ENCODE assay signal across 1 cellular context in the genomic region with DNA sequence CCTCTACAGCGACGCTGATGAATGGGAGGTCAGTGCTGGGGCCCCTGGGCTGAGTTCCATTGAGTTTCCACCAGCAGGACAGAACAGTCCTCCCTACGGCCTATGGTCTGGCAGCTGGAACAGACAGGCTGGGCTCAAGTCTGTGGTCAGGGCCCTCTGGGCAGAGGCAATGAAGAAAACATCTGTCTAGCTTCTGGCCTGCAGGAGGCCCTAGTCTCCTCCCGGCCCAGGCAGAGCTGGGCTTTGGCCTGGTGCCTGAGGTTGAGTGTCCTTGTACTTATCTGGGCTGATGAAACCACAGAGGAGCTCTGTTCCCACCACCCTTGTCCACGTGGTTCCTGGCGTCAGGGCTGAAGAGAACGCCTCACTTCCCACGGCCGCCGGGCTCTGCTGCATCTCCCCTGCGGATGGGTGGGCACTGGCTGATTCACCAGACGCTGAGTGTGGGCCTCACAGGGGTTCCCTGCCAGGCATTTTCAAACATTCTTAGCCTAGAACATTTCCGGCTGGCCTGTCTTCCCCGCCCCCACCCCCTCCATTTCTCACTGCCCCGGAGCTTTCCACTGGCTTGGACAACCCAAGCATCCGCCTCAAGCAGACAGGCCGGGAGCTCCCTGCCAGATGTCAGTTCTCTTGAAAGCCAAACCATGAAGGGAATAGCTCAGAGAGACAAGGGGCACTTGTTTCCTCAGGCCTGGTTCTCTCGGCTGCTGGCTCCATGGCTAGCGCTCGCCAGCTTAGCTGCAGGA.
TF ChIP-seq lines count a peak whose summit lies in the region.

No MANE protein-coding gene starts in this region.

TF ChIP-seq in HepG2, 621 proteins besides CTCF, POLR2A, EP300 and RAD21 (continues in another document):
- TF ChIP-seq, protein P1, sequence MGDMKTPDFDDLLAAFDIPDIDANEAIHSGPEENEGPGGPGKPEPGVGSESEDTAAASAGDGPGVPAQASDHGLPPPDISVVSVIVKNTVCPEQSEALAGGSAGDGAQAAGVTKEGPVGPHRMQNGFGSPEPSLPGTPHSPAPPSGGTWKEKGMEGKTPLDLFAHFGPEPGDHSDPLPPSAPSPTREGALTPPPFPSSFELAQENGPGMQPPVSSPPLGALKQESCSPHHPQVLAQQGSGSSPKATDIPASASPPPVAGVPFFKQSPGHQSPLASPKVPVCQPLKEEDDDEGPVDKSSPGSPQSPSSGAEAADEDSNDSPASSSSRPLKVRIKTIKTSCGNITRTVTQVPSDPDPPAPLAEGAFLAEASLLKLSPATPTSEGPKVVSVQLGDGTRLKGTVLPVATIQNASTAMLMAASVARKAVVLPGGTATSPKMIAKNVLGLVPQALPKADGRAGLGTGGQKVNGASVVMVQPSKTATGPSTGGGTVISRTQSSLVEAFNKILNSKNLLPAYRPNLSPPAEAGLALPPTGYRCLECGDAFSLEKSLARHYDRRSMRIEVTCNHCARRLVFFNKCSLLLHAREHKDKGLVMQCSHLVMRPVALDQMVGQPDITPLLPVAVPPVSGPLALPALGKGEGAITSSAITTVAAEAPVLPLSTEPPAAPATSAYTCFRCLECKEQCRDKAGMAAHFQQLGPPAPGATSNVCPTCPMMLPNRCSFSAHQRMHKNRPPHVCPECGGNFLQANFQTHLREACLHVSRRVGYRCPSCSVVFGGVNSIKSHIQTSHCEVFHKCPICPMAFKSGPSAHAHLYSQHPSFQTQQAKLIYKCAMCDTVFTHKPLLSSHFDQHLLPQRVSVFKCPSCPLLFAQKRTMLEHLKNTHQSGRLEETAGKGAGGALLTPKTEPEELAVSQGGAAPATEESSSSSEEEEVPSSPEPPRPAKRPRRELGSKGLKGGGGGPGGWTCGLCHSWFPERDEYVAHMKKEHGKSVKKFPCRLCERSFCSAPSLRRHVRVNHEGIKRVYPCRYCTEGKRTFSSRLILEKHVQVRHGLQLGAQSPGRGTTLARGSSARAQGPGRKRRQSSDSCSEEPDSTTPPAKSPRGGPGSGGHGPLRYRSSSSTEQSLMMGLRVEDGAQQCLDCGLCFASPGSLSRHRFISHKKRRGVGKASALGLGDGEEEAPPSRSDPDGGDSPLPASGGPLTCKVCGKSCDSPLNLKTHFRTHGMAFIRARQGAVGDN (CRISPR knock-in tag; IDR thresholded peaks at IDR 0.05): peak; percentile 91
- TF ChIP-seq TRIM24 (CRISPR knock-in tag; IDR thresholded peaks at IDR 0.05) (no peak), ZNF263 (CRISPR knock-in tag; IDR thresholded peaks at IDR 0.05) (peak; percentile 78), KDM5B (CRISPR knock-in tag; IDR thresholded peaks at IDR 0.05; ENCODE audit: borderline replicate concordance) (no peak), ZNF232 (CRISPR knock-in tag; IDR thresholded peaks at IDR 0.05; ENCODE audit: borderline replicate concordance) (peak; percentile 81; the same call in 1 of the 2 replicates), RFX5 (IDR thresholded peaks at IDR 0.05; ENCODE audit: low read depth, low read length) (no peak), SMAD9 (CRISPR knock-in tag; IDR thresholded peaks at IDR 0.05) (no peak), HMG20A (CRISPR knock-in tag; IDR thresholded peaks at IDR 0.05; ENCODE audit: borderline replicate concordance) (0 out of 2 replicates have a peak, but pooled peaks have one; percentile 38), ZBTB1 (CRISPR knock-in tag; IDR thresholded peaks at IDR 0.05; ENCODE audit: borderline replicate concordance) (no peak), ZBTB7A (CRISPR knock-in tag; IDR thresholded peaks at IDR 0.05) (peak; percentile 73; the same call in 1 of the 2 replicates), LCORL (IDR thresholded peaks at IDR 0.05) (no peak), LCORL (CRISPR knock-in tag; IDR thresholded peaks at IDR 0.05) (peak; percentile 83), GATAD2A (CRISPR knock-in tag; IDR thresholded peaks at IDR 0.05) (peak; percentile 82), ZNF816 (CRISPR knock-in tag; IDR thresholded peaks at IDR 0.05; ENCODE audit: borderline replicate concordance) (no peak), RXRA (CRISPR knock-in tag; IDR thresholded peaks at IDR 0.05) (no peak; the same call in 1 of the 2 replicates), RXRB (CRISPR knock-in tag; IDR thresholded peaks at IDR 0.05; ENCODE audit: borderline replicate concordance) (peak; percentile 82), ZBTB8A (CRISPR knock-in tag; IDR thresholded peaks at IDR 0.05; ENCODE audit: borderline replicate concordance, low read depth) (0 out of 2 replicates have a peak, but pooled peaks have one; percentile 69), KLF11 (CRISPR knock-in tag; IDR thresholded peaks at IDR 0.05) (0 out of 2 replicates have a peak, but pooled peaks have one; percentile 25), SPEN (CRISPR knock-in tag; IDR thresholded peaks at IDR 0.05; ENCODE audit: low read depth) (peak; percentile 83; the same call in 1 of the 2 replicates), ZNF674 (CRISPR knock-in tag; IDR thresholded peaks at IDR 0.05; ENCODE audit: low read depth) (no peak), ZNF713 (CRISPR knock-in tag; IDR thresholded peaks at IDR 0.05) (no peak), ZNF570 (CRISPR knock-in tag; IDR thresholded peaks at IDR 0.05; ENCODE audit: borderline replicate concordance) (0 out of 2 replicates have a peak, but pooled peaks have one; percentile 56), TBL1XR1 (IDR thresholded peaks at IDR 0.05; ENCODE audit: borderline replicate concordance, low read length, partially characterized antibody) (no peak), TSC22D2 (CRISPR knock-in tag; IDR thresholded peaks at IDR 0.05; ENCODE audit: borderline replicate concordance) (0 out of 2 replicates have a peak, but pooled peaks have one; percentile 50), RNF2 (conservative IDR thresholded peaks at IDR 0.05; ENCODE audit: low read depth) (0 out of 2 replicates have a peak, but pooled peaks have one; percentile 42)
- TF ChIP-seq, protein P2, sequence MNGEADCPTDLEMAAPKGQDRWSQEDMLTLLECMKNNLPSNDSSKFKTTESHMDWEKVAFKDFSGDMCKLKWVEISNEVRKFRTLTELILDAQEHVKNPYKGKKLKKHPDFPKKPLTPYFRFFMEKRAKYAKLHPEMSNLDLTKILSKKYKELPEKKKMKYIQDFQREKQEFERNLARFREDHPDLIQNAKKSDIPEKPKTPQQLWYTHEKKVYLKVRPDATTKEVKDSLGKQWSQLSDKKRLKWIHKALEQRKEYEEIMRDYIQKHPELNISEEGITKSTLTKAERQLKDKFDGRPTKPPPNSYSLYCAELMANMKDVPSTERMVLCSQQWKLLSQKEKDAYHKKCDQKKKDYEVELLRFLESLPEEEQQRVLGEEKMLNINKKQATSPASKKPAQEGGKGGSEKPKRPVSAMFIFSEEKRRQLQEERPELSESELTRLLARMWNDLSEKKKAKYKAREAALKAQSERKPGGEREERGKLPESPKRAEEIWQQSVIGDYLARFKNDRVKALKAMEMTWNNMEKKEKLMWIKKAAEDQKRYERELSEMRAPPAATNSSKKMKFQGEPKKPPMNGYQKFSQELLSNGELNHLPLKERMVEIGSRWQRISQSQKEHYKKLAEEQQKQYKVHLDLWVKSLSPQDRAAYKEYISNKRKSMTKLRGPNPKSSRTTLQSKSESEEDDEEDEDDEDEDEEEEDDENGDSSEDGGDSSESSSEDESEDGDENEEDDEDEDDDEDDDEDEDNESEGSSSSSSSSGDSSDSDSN (CRISPR knock-in tag; IDR thresholded peaks at IDR 0.05): peak; percentile 72
- TF ChIP-seq, protein P3, sequence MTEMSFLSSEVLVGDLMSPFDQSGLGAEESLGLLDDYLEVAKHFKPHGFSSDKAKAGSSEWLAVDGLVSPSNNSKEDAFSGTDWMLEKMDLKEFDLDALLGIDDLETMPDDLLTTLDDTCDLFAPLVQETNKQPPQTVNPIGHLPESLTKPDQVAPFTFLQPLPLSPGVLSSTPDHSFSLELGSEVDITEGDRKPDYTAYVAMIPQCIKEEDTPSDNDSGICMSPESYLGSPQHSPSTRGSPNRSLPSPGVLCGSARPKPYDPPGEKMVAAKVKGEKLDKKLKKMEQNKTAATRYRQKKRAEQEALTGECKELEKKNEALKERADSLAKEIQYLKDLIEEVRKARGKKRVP (CRISPR knock-in tag; IDR thresholded peaks at IDR 0.05): peak in 1 of 2 experiments; percentile 98; a peak in 2 of 4 replicates
- TF ChIP-seq, protein P4, sequence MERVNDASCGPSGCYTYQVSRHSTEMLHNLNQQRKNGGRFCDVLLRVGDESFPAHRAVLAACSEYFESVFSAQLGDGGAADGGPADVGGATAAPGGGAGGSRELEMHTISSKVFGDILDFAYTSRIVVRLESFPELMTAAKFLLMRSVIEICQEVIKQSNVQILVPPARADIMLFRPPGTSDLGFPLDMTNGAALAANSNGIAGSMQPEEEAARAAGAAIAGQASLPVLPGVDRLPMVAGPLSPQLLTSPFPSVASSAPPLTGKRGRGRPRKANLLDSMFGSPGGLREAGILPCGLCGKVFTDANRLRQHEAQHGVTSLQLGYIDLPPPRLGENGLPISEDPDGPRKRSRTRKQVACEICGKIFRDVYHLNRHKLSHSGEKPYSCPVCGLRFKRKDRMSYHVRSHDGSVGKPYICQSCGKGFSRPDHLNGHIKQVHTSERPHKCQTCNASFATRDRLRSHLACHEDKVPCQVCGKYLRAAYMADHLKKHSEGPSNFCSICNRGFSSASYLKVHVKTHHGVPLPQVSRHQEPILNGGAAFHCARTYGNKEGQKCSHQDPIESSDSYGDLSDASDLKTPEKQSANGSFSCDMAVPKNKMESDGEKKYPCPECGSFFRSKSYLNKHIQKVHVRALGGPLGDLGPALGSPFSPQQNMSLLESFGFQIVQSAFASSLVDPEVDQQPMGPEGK (CRISPR knock-in tag; IDR thresholded peaks at IDR 0.05): peak; percentile 54
- TF ChIP-seq, protein P5, sequence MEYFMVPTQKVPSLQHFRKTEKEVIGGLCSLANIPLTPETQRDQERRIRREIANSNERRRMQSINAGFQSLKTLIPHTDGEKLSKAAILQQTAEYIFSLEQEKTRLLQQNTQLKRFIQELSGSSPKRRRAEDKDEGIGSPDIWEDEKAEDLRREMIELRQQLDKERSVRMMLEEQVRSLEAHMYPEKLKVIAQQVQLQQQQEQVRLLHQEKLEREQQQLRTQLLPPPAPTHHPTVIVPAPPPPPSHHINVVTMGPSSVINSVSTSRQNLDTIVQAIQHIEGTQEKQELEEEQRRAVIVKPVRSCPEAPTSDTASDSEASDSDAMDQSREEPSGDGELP (IDR thresholded peaks at IDR 0.05; ENCODE audit: borderline replicate concordance, low read depth): peak; percentile 68; the same call in 1 of the 2 replicates
- TF ChIP-seq, protein P6, sequence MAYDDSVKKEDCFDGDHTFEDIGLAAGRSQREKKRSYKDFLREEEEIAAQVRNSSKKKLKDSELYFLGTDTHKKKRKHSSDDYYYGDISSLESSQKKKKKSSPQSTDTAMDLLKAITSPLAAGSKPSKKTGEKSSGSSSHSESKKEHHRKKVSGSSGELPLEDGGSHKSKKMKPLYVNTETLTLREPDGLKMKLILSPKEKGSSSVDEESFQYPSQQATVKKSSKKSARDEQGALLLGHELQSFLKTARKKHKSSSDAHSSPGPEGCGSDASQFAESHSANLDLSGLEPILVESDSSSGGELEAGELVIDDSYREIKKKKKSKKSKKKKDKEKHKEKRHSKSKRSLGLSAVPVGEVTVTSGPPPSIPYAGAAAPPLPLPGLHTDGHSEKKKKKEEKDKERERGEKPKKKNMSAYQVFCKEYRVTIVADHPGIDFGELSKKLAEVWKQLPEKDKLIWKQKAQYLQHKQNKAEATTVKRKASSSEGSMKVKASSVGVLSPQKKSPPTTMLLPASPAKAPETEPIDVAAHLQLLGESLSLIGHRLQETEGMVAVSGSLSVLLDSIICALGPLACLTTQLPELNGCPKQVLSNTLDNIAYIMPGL (CRISPR knock-in tag; IDR thresholded peaks at IDR 0.05; ENCODE audit: borderline replicate concordance in 1 of 2, low read depth in 1 of 2): peak; percentile 31 to 81; a peak in 2 of 4 replicates
- TF ChIP-seq, protein P7, sequence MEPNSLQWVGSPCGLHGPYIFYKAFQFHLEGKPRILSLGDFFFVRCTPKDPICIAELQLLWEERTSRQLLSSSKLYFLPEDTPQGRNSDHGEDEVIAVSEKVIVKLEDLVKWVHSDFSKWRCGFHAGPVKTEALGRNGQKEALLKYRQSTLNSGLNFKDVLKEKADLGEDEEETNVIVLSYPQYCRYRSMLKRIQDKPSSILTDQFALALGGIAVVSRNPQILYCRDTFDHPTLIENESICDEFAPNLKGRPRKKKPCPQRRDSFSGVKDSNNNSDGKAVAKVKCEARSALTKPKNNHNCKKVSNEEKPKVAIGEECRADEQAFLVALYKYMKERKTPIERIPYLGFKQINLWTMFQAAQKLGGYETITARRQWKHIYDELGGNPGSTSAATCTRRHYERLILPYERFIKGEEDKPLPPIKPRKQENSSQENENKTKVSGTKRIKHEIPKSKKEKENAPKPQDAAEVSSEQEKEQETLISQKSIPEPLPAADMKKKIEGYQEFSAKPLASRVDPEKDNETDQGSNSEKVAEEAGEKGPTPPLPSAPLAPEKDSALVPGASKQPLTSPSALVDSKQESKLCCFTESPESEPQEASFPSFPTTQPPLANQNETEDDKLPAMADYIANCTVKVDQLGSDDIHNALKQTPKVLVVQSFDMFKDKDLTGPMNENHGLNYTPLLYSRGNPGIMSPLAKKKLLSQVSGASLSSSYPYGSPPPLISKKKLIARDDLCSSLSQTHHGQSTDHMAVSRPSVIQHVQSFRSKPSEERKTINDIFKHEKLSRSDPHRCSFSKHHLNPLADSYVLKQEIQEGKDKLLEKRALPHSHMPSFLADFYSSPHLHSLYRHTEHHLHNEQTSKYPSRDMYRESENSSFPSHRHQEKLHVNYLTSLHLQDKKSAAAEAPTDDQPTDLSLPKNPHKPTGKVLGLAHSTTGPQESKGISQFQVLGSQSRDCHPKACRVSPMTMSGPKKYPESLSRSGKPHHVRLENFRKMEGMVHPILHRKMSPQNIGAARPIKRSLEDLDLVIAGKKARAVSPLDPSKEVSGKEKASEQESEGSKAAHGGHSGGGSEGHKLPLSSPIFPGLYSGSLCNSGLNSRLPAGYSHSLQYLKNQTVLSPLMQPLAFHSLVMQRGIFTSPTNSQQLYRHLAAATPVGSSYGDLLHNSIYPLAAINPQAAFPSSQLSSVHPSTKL (CRISPR knock-in tag; IDR thresholded peaks at IDR 0.05): peak; percentile 68
- TF ChIP-seq, protein P8, sequence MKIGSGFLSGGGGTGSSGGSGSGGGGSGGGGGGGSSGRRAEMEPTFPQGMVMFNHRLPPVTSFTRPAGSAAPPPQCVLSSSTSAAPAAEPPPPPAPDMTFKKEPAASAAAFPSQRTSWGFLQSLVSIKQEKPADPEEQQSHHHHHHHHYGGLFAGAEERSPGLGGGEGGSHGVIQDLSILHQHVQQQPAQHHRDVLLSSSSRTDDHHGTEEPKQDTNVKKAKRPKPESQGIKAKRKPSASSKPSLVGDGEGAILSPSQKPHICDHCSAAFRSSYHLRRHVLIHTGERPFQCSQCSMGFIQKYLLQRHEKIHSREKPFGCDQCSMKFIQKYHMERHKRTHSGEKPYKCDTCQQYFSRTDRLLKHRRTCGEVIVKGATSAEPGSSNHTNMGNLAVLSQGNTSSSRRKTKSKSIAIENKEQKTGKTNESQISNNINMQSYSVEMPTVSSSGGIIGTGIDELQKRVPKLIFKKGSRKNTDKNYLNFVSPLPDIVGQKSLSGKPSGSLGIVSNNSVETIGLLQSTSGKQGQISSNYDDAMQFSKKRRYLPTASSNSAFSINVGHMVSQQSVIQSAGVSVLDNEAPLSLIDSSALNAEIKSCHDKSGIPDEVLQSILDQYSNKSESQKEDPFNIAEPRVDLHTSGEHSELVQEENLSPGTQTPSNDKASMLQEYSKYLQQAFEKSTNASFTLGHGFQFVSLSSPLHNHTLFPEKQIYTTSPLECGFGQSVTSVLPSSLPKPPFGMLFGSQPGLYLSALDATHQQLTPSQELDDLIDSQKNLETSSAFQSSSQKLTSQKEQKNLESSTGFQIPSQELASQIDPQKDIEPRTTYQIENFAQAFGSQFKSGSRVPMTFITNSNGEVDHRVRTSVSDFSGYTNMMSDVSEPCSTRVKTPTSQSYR (CRISPR knock-in tag; IDR thresholded peaks at IDR 0.05; ENCODE audit: borderline replicate concordance): peak; percentile 60; the same call in 1 of the 2 replicates
- TF ChIP-seq, protein P9, sequence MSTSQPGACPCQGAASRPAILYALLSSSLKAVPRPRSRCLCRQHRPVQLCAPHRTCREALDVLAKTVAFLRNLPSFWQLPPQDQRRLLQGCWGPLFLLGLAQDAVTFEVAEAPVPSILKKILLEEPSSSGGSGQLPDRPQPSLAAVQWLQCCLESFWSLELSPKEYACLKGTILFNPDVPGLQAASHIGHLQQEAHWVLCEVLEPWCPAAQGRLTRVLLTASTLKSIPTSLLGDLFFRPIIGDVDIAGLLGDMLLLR (CRISPR knock-in tag; IDR thresholded peaks at IDR 0.05): 0 out of 2 replicates have a peak, but pooled peaks have one; percentile 14
